1 cellular context compared by ENCODE assay signal in the genomic region with DNA sequence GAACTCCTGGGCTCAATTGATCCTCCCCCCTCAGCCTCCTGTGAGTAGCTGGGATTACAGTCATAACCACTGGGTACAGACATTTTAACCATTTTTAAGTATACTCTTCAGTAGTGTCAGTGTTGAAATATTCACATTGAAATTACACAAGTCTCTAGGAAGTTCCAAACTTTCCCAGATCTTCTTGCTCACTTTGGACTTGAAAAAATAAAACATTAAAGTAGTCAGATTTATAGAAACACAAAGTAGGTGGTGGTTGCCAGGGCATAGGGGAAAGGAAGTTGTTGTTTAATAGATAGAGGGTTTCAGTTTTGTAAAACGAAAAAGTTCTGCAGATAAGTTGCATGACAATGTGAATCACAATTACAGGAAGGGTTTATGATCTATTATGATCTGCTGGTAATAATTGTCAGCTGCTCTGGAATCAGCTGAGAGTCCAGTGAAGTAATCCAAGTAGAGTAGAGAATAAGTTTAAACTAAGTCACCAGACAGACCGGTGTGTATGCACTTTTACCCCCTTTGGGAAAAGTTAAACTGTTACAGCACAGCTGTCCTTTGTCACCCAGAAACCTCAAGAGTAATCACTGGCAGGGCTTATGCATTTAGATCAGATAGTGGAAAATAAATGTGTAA.
TF ChIP-seq lines count a peak whose summit lies in the region.

No MANE protein-coding gene starts in this region.

TF ChIP-seq in HepG2, 621 proteins besides CTCF, POLR2A, EP300 and RAD21 (continued from another document):
- TF ChIP-seq ZGPAT (CRISPR knock-in tag; IDR thresholded peaks at IDR 0.05) (no peak), RARA (CRISPR knock-in tag; IDR thresholded peaks at IDR 0.05) (peak; percentile 51; the same call in 1 of the 2 replicates), KLF6 (CRISPR knock-in tag; IDR thresholded peaks at IDR 0.05) (no peak), ZMYM2 (CRISPR knock-in tag; IDR thresholded peaks at IDR 0.05) (0 out of 2 replicates have a peak, but pooled peaks have one; percentile 28), SOX6 (IDR thresholded peaks at IDR 0.05) (no peak), SOX6 (CRISPR knock-in tag; IDR thresholded peaks at IDR 0.05) (peak; percentile 23; the same call in 1 of the 2 replicates), CCDC6 (CRISPR knock-in tag; IDR thresholded peaks at IDR 0.05) (no peak)
- TF ChIP-seq, protein P1, sequence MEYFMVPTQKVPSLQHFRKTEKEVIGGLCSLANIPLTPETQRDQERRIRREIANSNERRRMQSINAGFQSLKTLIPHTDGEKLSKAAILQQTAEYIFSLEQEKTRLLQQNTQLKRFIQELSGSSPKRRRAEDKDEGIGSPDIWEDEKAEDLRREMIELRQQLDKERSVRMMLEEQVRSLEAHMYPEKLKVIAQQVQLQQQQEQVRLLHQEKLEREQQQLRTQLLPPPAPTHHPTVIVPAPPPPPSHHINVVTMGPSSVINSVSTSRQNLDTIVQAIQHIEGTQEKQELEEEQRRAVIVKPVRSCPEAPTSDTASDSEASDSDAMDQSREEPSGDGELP (IDR thresholded peaks at IDR 0.05; ENCODE audit: borderline replicate concordance, low read depth): peak; percentile 81
